ENCODE assay signal across 1 cellular context in the genomic region with DNA sequence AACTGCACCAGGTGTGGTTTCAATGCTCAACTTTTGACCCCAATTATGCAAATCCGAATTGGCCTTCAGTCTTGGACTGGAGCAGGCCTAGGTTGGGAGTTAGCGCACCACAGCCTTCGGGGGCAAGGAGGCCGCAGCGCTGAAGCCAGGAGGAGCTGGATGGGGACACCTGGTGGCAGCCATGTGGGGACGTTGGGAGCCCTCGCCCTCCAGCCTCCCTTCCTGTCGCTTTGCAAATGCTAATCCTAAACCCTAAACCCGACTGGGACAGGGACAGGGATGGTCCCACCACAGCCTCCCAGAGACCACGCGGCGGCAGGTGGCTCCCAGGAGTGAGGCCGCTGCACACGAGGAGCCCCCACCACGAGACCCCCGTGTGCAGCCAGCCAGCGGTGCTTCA.
TF ChIP-seq lines count a peak whose summit lies in the region.

No MANE protein-coding gene starts in this region.

TF ChIP-seq in HepG2, 621 proteins besides CTCF, POLR2A, EP300 and RAD21:
- no peak for TF ChIP-seq ZNF333 (CRISPR knock-in tag; IDR thresholded peaks at IDR 0.05; ENCODE audit: borderline replicate concordance)
- TF ChIP-seq ZFX (CRISPR knock-in tag; IDR thresholded peaks at IDR 0.05; ENCODE audit: low read depth): peak; percentile 47; the same call in 1 of the 2 replicates
- TF ChIP-seq ZNF383 (CRISPR knock-in tag; IDR thresholded peaks at IDR 0.05; ENCODE audit: borderline replicate concordance): no peak
- peak; percentile 43; the same call in 1 of the 2 replicates for TF ChIP-seq HOXA3 (CRISPR knock-in tag; IDR thresholded peaks at IDR 0.05)
- TF ChIP-seq, protein P1, sequence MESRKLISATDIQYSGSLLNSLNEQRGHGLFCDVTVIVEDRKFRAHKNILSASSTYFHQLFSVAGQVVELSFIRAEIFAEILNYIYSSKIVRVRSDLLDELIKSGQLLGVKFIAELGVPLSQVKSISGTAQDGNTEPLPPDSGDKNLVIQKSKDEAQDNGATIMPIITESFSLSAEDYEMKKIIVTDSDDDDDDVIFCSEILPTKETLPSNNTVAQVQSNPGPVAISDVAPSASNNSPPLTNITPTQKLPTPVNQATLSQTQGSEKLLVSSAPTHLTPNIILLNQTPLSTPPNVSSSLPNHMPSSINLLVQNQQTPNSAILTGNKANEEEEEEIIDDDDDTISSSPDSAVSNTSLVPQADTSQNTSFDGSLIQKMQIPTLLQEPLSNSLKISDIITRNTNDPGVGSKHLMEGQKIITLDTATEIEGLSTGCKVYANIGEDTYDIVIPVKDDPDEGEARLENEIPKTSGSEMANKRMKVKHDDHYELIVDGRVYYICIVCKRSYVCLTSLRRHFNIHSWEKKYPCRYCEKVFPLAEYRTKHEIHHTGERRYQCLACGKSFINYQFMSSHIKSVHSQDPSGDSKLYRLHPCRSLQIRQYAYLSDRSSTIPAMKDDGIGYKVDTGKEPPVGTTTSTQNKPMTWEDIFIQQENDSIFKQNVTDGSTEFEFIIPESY (CRISPR knock-in tag; IDR thresholded peaks at IDR 0.05): peak; percentile 98
- TF ChIP-seq, protein P2, sequence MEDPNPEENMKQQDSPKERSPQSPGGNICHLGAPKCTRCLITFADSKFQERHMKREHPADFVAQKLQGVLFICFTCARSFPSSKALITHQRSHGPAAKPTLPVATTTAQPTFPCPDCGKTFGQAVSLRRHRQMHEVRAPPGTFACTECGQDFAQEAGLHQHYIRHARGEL (CRISPR knock-in tag; IDR thresholded peaks at IDR 0.05): 0 out of 2 replicates have a peak, but pooled peaks have one; percentile 15
- TF ChIP-seq TEAD3 (CRISPR knock-in tag; optimal IDR thresholded peaks at IDR 0.05; ENCODE audit: borderline replicate concordance): peak; percentile 18
- TF ChIP-seq, protein P3, sequence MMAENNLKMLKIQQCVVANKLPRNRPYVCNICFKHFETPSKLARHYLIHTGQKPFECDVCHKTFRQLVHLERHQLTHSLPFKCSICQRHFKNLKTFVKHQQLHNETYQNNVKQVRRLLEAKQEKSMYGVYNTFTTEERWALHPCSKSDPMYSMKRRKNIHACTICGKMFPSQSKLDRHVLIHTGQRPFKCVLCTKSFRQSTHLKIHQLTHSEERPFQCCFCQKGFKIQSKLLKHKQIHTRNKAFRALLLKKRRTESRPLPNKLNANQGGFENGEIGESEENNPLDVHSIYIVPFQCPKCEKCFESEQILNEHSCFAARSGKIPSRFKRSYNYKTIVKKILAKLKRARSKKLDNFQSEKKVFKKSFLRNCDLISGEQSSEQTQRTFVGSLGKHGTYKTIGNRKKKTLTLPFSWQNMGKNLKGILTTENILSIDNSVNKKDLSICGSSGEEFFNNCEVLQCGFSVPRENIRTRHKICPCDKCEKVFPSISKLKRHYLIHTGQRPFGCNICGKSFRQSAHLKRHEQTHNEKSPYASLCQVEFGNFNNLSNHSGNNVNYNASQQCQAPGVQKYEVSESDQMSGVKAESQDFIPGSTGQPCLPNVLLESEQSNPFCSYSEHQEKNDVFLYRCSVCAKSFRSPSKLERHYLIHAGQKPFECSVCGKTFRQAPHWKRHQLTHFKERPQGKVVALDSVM (CRISPR knock-in tag; IDR thresholded peaks at IDR 0.05): peak; percentile 57; the same call in 1 of the 2 replicates
TF ChIP-seq in HepG2: peak in this region for 6.
